ENCODE assay signal across 1 cellular context in genomic region chr10:110491346-110491745, GRCh38.
TF ChIP-seq lines count a peak whose summit lies in the region.

No MANE protein-coding gene starts in this region.

TF ChIP-seq in IMR-90, 13 proteins besides CTCF, POLR2A, EP300 and RAD21 (continued from another document):
- no peak for TF ChIP-seq ELK1 (IDR thresholded peaks at IDR 0.05; ENCODE audit: borderline replicate concordance, low read depth, low read length)
- TF ChIP-seq NFE2L2 (IDR thresholded peaks at IDR 0.05; ENCODE audit: low read depth, low read length): no peak
- TF ChIP-seq SMC3 (IDR thresholded peaks at IDR 0.05; ENCODE audit: low read depth, low read length): no peak
- no peak for TF ChIP-seq MAZ (IDR thresholded peaks at IDR 0.05; ENCODE audit: borderline replicate concordance, low read depth, low read length)
- TF ChIP-seq USF2 (IDR thresholded peaks at IDR 0.05; ENCODE audit: low read depth, low read length): no peak
- no peak for TF ChIP-seq FOS (IDR thresholded peaks at IDR 0.05; ENCODE audit: low read depth, low read length)
- no peak for TF ChIP-seq CEBPB (IDR thresholded peaks at IDR 0.05; ENCODE audit: low read depth, low read length)
- no peak for TF ChIP-seq MAFK (IDR thresholded peaks at IDR 0.05; ENCODE audit: low read depth, low read length)
